In the genomic region with DNA sequence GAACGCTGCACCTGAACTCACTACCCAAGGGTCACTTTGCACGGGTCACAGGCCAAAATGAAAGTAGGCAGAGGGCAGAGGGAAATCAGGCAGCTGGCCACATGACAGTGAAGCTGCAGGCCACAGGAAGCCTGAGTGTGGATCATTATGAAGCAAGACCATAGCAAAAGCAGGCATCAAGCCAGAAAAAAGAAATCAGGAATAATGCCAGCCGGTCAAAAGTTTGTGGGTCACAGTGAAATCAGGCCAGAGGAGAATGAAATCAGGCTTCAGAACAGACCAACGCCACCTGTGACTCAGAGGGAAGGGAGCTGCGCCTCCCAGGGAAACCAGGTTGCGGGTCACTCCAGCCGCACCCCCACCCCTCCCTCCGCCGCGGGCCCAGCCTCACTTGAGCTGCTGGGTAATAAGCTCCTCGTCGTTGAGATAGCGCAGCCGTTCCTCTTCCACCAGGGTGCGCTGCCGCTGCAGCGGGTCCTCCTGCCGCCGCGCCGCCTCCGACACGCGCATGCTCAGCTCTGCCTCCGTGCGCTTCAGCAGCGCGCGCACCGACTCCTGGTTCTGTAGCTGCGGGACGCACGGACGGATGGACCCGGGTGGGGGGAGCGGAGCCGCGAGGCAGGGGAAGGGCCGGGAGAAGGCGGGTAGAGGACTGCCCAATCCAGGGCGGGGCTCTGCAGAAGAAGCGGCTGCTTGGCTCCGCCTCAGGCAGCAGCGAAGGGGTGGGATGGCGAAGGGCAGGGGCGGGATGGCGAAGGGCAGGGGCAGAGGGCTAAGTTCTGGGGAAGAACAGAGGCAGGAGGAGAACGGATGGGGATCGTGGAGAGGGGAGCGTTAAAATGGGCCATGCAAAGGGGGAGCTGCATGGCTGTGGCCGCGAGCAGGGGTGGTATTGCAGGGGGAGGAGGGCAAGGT, we compare ENCODE assay signal across 8 cellular contexts. TPM values are rescaled to one million over a fixed set of nuclear protein-coding genes. Genes with fewer than 3 reads are reported as not detected.
DNase-seq lines count a peak whose midpoint lies in the region; ATAC-seq and TF ChIP-seq lines count a peak whose summit lies in the region.

No MANE protein-coding gene starts in this region.

- TF ChIP-seq CTCF in C4-2B (conservative IDR thresholded peaks at IDR 0.05): peak; percentile 99

- H3K27ac ChIP-seq in C4-2B: no peak overlapping the region; the same call in 1 of the 2 replicates
- peak overlapping the region; percentile 83 for H3K27ac ChIP-seq in epithelial cell of prostate

- peaks cover 15% of the 10 kb centered on the region for H3K27me3 Mint-ChIP-seq in IgD-negative memory B cell

- H3K36me3 Mint-ChIP-seq in IgD-negative memory B cell: no peaks in the 10 kb centered on the region

- peak; percentile 66 for ATAC-seq in GM19468 (IDR thresholded peaks at IDR 0.05; ENCODE audit: extremely low read depth, unreplicated experiment)

- peaks cover 0 to 9% (median 7%) of the 10 kb centered on the region in 3 donors for H3K4me1 Mint-ChIP-seq in IgD-negative memory B cell

- DNase-seq in OCI-M1 (lab: John Stamatoyannopoulos, UW) (peak; percentile 93), activated T-cell treated with anti-CD3 and anti-CD28 coated beads for 4 hours (peak; percentile 80), epithelial cell of prostate (ENCODE audit: low read depth, low spot score) (peak; percentile 81), middle frontal gyrus (ENCODE audit: extremely low spot score, low spot score) (peak; percentile 89)
- DNase-seq in stimulated activated CD8-positive, alpha-beta memory T cell treated with anti-CD3 and anti-CD28 coated beads, Interleukin-15, amount 100 ng/mL, for 4 hours (ENCODE audit: low read depth in 2 of 2): peak; percentile 72 to 77

- no peaks in the 10 kb centered on the region for H3K9me3 Mint-ChIP-seq in IgD-negative memory B cell

- H3K4me3 Mint-ChIP-seq in IgD-negative memory B cell: peak overlapping the region; percentile 91 to 98 (median 96)

- H3K27ac Mint-ChIP-seq in IgD-negative memory B cell: peak overlapping the region in 2 of 3 donors; percentile 53 to 72

RNA-seq across cellular contexts. Expression of gene SRCIN1, which starts 47.7 kb away (rescaled TPM):
- polyA plus RNA-seq in IgD-negative memory B cell: not detected
